Comparison of ENCODE assay signal across 1 cellular context in genomic region chr6:89828988-89829590, GRCh38.
TF ChIP-seq lines count a peak whose summit lies in the region.

No MANE protein-coding gene starts in this region.

TF ChIP-seq in K562, 482 proteins besides CTCF, POLR2A, EP300 and RAD21 (continued from another document and continues in another):
- TF ChIP-seq, protein P1, sequence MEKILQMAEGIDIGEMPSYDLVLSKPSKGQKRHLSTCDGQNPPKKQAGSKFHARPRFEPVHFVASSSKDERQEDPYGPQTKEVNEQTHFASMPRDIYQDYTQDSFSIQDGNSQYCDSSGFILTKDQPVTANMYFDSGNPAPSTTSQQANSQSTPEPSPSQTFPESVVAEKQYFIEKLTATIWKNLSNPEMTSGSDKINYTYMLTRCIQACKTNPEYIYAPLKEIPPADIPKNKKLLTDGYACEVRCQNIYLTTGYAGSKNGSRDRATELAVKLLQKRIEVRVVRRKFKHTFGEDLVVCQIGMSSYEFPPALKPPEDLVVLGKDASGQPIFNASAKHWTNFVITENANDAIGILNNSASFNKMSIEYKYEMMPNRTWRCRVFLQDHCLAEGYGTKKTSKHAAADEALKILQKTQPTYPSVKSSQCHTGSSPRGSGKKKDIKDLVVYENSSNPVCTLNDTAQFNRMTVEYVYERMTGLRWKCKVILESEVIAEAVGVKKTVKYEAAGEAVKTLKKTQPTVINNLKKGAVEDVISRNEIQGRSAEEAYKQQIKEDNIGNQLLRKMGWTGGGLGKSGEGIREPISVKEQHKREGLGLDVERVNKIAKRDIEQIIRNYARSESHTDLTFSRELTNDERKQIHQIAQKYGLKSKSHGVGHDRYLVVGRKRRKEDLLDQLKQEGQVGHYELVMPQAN (IDR thresholded peaks at IDR 0.05; ENCODE audit: borderline replicate concordance): peak; percentile 44; the same call in 1 of the 2 replicates
- no peak for TF ChIP-seq RBFOX2 (IDR thresholded peaks at IDR 0.05; ENCODE audit: low read depth, low read length)
- TF ChIP-seq TEAD1 (CRISPR knock-in tag; IDR thresholded peaks at IDR 0.05): no peak
- TF ChIP-seq EHMT2 (IDR thresholded peaks at IDR 0.05): no peak
- 0 out of 2 replicates have a peak, but pooled peaks have one; percentile 26 for TF ChIP-seq ZNF384 (IDR thresholded peaks at IDR 0.05; ENCODE audit: low read depth, low read length)
- TF ChIP-seq EGR1 (conservative IDR thresholded peaks at IDR 0.05): no peak
- peak; percentile 15 for TF ChIP-seq TAF1 (IDR thresholded peaks at IDR 0.05; ENCODE audit: control insufficient read depth, extremely low read depth, insufficient read depth, low read length, severe bottlenecking)
- TF ChIP-seq, protein P2, sequence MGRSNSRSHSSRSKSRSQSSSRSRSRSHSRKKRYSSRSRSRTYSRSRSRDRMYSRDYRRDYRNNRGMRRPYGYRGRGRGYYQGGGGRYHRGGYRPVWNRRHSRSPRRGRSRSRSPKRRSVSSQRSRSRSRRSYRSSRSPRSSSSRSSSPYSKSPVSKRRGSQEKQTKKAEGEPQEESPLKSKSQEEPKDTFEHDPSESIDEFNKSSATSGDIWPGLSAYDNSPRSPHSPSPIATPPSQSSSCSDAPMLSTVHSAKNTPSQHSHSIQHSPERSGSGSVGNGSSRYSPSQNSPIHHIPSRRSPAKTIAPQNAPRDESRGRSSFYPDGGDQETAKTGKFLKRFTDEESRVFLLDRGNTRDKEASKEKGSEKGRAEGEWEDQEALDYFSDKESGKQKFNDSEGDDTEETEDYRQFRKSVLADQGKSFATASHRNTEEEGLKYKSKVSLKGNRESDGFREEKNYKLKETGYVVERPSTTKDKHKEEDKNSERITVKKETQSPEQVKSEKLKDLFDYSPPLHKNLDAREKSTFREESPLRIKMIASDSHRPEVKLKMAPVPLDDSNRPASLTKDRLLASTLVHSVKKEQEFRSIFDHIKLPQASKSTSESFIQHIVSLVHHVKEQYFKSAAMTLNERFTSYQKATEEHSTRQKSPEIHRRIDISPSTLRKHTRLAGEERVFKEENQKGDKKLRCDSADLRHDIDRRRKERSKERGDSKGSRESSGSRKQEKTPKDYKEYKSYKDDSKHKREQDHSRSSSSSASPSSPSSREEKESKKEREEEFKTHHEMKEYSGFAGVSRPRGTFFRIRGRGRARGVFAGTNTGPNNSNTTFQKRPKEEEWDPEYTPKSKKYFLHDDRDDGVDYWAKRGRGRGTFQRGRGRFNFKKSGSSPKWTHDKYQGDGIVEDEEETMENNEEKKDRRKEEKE (IDR thresholded peaks at IDR 0.05; ENCODE audit: borderline replicate concordance in 1 of 2, control insufficient read depth in 1 of 2, low read depth in 2 of 2, low read length in 1 of 2): no peak
- TF ChIP-seq SLC30A9 (CRISPR knock-in tag; IDR thresholded peaks at IDR 0.05): no peak
- TF ChIP-seq CREM (IDR thresholded peaks at IDR 0.05; ENCODE audit: low read depth): no peak
- TF ChIP-seq ETV6 (IDR thresholded peaks at IDR 0.05; ENCODE audit: borderline replicate concordance in 1 of 2, low read depth in 2 of 2, low read length in 1 of 2): no peak
- no peak for TF ChIP-seq ETV6 (CRISPR knock-in tag; IDR thresholded peaks at IDR 0.05; ENCODE audit: borderline replicate concordance)
- TF ChIP-seq GABPB1 (CRISPR knock-in tag; IDR thresholded peaks at IDR 0.05): peak; percentile 17; the same call in 1 of the 2 replicates
- no peak for TF ChIP-seq YBX1 (IDR thresholded peaks at IDR 0.05)
- no peak for TF ChIP-seq ZNF699 (CRISPR knock-in tag; IDR thresholded peaks at IDR 0.05; ENCODE audit: insufficient replicate concordance)
- TF ChIP-seq TCF3 (CRISPR knock-in tag; IDR thresholded peaks at IDR 0.05): peak; percentile 44
- TF ChIP-seq POU5F1 (IDR thresholded peaks at IDR 0.05; ENCODE audit: borderline replicate concordance, low read depth, low read length, partially characterized antibody): no peak
- TF ChIP-seq, protein P3, sequence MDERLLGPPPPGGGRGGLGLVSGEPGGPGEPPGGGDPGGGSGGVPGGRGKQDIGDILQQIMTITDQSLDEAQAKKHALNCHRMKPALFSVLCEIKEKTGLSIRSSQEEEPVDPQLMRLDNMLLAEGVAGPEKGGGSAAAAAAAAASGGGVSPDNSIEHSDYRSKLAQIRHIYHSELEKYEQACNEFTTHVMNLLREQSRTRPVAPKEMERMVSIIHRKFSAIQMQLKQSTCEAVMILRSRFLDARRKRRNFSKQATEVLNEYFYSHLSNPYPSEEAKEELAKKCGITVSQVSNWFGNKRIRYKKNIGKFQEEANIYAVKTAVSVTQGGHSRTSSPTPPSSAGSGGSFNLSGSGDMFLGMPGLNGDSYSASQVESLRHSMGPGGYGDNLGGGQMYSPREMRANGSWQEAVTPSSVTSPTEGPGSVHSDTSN (CRISPR knock-in tag; IDR thresholded peaks at IDR 0.05; ENCODE audit: low read depth): no peak
- TF ChIP-seq, protein P3 (tag; conservative IDR thresholded peaks at IDR 0.05; ENCODE audit: low read depth): peak; percentile 74
- no peak for TF ChIP-seq ZNF347 (CRISPR knock-in tag; IDR thresholded peaks at IDR 0.05; ENCODE audit: low read depth)
- peak; percentile 11 for TF ChIP-seq POLR2B (IDR thresholded peaks at IDR 0.05; ENCODE audit: low read depth, partially characterized antibody)
- TF ChIP-seq, protein P4, sequence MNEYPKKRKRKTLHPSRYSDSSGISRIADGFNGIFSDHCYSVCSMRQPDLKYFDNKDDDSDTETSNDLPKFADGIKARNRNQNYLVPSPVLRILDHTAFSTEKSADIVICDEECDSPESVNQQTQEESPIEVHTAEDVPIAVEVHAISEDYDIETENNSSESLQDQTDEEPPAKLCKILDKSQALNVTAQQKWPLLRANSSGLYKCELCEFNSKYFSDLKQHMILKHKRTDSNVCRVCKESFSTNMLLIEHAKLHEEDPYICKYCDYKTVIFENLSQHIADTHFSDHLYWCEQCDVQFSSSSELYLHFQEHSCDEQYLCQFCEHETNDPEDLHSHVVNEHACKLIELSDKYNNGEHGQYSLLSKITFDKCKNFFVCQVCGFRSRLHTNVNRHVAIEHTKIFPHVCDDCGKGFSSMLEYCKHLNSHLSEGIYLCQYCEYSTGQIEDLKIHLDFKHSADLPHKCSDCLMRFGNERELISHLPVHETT (CRISPR knock-in tag; conservative IDR thresholded peaks at IDR 0.05 in 1 of 2, IDR thresholded peaks at IDR 0.05 in 1 of 2): 0 out of 4 replicates have a peak, but pooled peaks of 1 of the 2 experiments have one; percentile 41
- TF ChIP-seq XRCC3 (IDR thresholded peaks at IDR 0.05): no peak
- TF ChIP-seq MEIS2 (IDR thresholded peaks at IDR 0.05; ENCODE audit: partially characterized antibody): peak; percentile 68
- TF ChIP-seq POLR2H (tag; IDR thresholded peaks at IDR 0.05; ENCODE audit: low read depth): peak; percentile 53; the same call in 1 of the 2 replicates
- no peak for TF ChIP-seq XRCC4 (IDR thresholded peaks at IDR 0.05; ENCODE audit: extremely low read depth, insufficient read depth, insufficient read length)
- peak; percentile 12; the same call in 1 of the 2 replicates for TF ChIP-seq PML (IDR thresholded peaks at IDR 0.05; ENCODE audit: low read length)
- TF ChIP-seq, protein P5, sequence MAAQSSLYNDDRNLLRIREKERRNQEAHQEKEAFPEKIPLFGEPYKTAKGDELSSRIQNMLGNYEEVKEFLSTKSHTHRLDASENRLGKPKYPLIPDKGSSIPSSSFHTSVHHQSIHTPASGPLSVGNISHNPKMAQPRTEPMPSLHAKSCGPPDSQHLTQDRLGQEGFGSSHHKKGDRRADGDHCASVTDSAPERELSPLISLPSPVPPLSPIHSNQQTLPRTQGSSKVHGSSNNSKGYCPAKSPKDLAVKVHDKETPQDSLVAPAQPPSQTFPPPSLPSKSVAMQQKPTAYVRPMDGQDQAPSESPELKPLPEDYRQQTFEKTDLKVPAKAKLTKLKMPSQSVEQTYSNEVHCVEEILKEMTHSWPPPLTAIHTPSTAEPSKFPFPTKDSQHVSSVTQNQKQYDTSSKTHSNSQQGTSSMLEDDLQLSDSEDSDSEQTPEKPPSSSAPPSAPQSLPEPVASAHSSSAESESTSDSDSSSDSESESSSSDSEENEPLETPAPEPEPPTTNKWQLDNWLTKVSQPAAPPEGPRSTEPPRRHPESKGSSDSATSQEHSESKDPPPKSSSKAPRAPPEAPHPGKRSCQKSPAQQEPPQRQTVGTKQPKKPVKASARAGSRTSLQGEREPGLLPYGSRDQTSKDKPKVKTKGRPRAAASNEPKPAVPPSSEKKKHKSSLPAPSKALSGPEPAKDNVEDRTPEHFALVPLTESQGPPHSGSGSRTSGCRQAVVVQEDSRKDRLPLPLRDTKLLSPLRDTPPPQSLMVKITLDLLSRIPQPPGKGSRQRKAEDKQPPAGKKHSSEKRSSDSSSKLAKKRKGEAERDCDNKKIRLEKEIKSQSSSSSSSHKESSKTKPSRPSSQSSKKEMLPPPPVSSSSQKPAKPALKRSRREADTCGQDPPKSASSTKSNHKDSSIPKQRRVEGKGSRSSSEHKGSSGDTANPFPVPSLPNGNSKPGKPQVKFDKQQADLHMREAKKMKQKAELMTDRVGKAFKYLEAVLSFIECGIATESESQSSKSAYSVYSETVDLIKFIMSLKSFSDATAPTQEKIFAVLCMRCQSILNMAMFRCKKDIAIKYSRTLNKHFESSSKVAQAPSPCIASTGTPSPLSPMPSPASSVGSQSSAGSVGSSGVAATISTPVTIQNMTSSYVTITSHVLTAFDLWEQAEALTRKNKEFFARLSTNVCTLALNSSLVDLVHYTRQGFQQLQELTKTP (IDR thresholded peaks at IDR 0.05; ENCODE audit: low read depth in 1 of 2, partially characterized antibody in 2 of 2): no peak
- TF ChIP-seq NFYB (IDR thresholded peaks at IDR 0.05; ENCODE audit: extremely low read depth, insufficient read length): no peak
- no peak; the same call in 1 of the 2 replicates for TF ChIP-seq POLR2AphosphoS5 (IDR thresholded peaks at IDR 0.05; ENCODE audit: control insufficient read depth, insufficient read depth, low read depth, low read length)
- TF ChIP-seq NCOA2 (IDR thresholded peaks at IDR 0.05; ENCODE audit: partially characterized antibody in 2 of 2): no peak
- TF ChIP-seq RBBP5 (IDR thresholded peaks at IDR 0.05; ENCODE audit: borderline replicate concordance, insufficient read depth, low read length, poor library complexity, severe bottlenecking): peak; percentile 4
- no peak for TF ChIP-seq RFX1 (IDR thresholded peaks at IDR 0.05)
- 0 out of 2 replicates have a peak, but pooled peaks have one; percentile 8 for TF ChIP-seq LARP7 (IDR thresholded peaks at IDR 0.05)
- TF ChIP-seq SMARCA4 (IDR thresholded peaks at IDR 0.05): 0 out of 2 replicates have a peak, but pooled peaks have one; percentile 51
- TF ChIP-seq ZFP1 (CRISPR knock-in tag; IDR thresholded peaks at IDR 0.05): no peak
- TF ChIP-seq SMARCE1 (IDR thresholded peaks at IDR 0.05): peak; percentile 35; the same call in 1 of the 2 replicates
- no peak for TF ChIP-seq E2F4 (CRISPR knock-in tag; IDR thresholded peaks at IDR 0.05; ENCODE audit: low read depth)
- TF ChIP-seq, protein P6, sequence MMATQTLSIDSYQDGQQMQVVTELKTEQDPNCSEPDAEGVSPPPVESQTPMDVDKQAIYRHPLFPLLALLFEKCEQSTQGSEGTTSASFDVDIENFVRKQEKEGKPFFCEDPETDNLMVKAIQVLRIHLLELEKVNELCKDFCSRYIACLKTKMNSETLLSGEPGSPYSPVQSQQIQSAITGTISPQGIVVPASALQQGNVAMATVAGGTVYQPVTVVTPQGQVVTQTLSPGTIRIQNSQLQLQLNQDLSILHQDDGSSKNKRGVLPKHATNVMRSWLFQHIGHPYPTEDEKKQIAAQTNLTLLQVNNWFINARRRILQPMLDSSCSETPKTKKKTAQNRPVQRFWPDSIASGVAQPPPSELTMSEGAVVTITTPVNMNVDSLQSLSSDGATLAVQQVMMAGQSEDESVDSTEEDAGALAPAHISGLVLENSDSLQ (IDR thresholded peaks at IDR 0.05): peak; percentile 77; the same call in 1 of the 2 replicates
- TF ChIP-seq MCM7 (IDR thresholded peaks at IDR 0.05): no peak
- TF ChIP-seq HDAC2 (IDR thresholded peaks at IDR 0.05): no peak
- TF ChIP-seq GTF2E2 (tag; IDR thresholded peaks at IDR 0.05): 0 out of 2 replicates have a peak, but pooled peaks have one; percentile 4
- no peak for TF ChIP-seq RBM34 (IDR thresholded peaks at IDR 0.05; ENCODE audit: borderline replicate concordance, insufficient read depth, low read length)
- TF ChIP-seq PHTF2 (CRISPR knock-in tag; IDR thresholded peaks at IDR 0.05): no peak
